8 cellular contexts compared by ENCODE assay signal in the genomic region with DNA sequence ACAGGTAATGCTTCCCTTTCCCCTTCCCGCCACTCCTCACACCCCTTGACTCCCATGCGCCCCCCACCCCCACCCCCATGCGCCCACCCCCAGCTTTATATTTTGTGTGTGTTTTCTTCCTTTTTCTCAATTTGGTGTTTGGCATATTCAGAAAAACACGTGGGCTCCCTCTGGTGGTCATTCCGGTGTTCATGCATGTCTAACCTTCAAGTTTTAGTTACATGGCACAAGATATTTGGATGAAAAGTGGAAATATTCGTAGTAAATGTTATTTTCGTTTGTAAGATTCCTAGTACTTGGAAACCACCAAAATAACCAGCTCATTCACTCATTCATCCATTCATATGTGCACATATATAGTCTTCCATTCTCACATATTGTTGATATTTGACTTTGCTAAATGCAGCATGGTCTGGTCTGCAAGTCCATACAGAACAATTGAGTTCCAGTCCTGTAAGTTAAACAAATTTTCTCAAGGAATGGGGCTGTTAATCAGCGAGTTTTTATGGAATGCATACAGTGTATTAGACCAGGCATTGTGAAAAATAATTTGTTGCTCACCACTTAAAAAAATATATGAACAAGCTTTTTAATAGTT.
A peak's percentile ranks its signal among the peaks of the same experiment; 100 is the strongest.
DNase-seq lines count a peak whose midpoint lies in the region; ATAC-seq, FAIRE-seq and TF ChIP-seq lines count a peak whose summit lies in the region.

No MANE protein-coding gene starts in this region.

- ATAC-seq in activated CD8-positive, alpha-beta T cell treated with anti-CD3 and anti-CD28 coated beads, Interleukin-2, amount 10 ng/mL, durations not matched to agents 7 days and 5 days = peak; percentile 42
- ATAC-seq in GM21390 (IDR thresholded peaks at IDR 0.05; ENCODE audit: unreplicated experiment) = no peak

- no peak for TF ChIP-seq POLR2A in endothelial cell of umbilical vein (IDR thresholded peaks at IDR 0.05; ENCODE audit: low read depth, low read length)

- H3K27me3 ChIP-seq in endothelial cell of umbilical vein (ENCODE audit: control insufficient read depth in 2 of 2, insufficient read depth in 2 of 2, low read length in 2 of 2) = no peaks in the 10 kb centered on the region

- no peaks in the 10 kb centered on the region for H3K9me3 Mint-ChIP-seq in activated CD8-positive, alpha-beta T cell treated with anti-CD3 and anti-CD28 coated beads, Interleukin-2, amount 10 ng/mL, durations not matched to agents 7 days and 5 days (ENCODE audit: insufficient read depth)
- H3K9me3 Mint-ChIP-seq in nephron progenitor cell = no peaks in the 10 kb centered on the region

- H3K4me2 ChIP-seq in endothelial cell of umbilical vein (ENCODE audit: insufficient read depth, low read length) = peak overlapping the region; percentile 96

- no peak overlapping the region for H3K27ac Mint-ChIP-seq in activated CD8-positive, alpha-beta T cell treated with anti-CD3 and anti-CD28 coated beads, Interleukin-2, amount 10 ng/mL, durations not matched to agents 7 days and 5 days
- H3K27ac Mint-ChIP-seq in nephron progenitor cell = no peak overlapping the region

- intact Hi-C loops in endothelial cell of umbilical vein (cut with micrococcal nuclease) = loop anchor here (1.0 to 2.0 kb wide), 7 partner anchors 31 to 126 kb away; no protein-coding TSS in a partner anchor

- no peaks in the 10 kb centered on the region for H4K20me1 ChIP-seq in endothelial cell of umbilical vein (replicated peaks; ENCODE audit: control insufficient read depth, extremely low read depth, insufficient read depth, low read length)

- no peak for FAIRE-seq in endothelial cell of umbilical vein (lab: Jason Lieb, UNC)

- H3K4me1 Mint-ChIP-seq in activated CD8-positive, alpha-beta T cell treated with anti-CD3 and anti-CD28 coated beads, Interleukin-2, amount 10 ng/mL, durations not matched to agents 7 days and 5 days (ENCODE audit: low read depth) = peaks cover 6% of the 10 kb centered on the region
- H3K4me1 Mint-ChIP-seq in nephron progenitor cell = peaks cover 34% of the 10 kb centered on the region

- peak overlapping the region; percentile 73 for H3K9ac ChIP-seq in endothelial cell of umbilical vein (replicated peaks; ENCODE audit: extremely low read depth, insufficient read depth, low read length)

- DNase-seq in AG04449 (ENCODE audit: low read depth, low spot score) (no peak), GM13977 (ENCODE audit: low spot score) (peak; percentile 28), NCI-H526 treated with DMSO at 0.1 percent for 48 hours (lab: John Stamatoyannopoulos, UW) (peak; percentile 52), endothelial cell of umbilical vein (ENCODE audit: low read depth, low spot score) (peak; percentile 81), nephron progenitor cell (peak; percentile 76), stromal cell of bone marrow (ENCODE audit: low read depth) (peak; percentile 49)
- DNase-seq in activated CD8-positive, alpha-beta T cell treated with anti-CD3 and anti-CD28 coated beads, Interleukin-2, amount 10 ng/mL, durations not matched to agents 7 days and 5 days = peak; percentile 79

- no peak overlapping the region for H2AFZ ChIP-seq in endothelial cell of umbilical vein (ENCODE audit: low read depth, low read length)

- no peaks in the 10 kb centered on the region for H3K9me3 ChIP-seq in endothelial cell of umbilical vein (replicated peaks; ENCODE audit: control insufficient read depth, insufficient read depth, low read length)

- H3K4me3 ChIP-seq in AG04449 (ENCODE audit: low read depth, low read length) (no peak overlapping the region), endothelial cell of umbilical vein (replicated peaks in 1 of 3; ENCODE audit: insufficient read depth in 1 of 3, low read depth in 1 of 3, low read length in 3 of 3) (peak overlapping the region in 1 of 3 experiments; percentile 25)

- POLR2A ChIA-PET in AG04449 (lab: Yijun Ruan, JAX) = no interaction called here
- POLR2A ChIA-PET in activated CD8-positive, alpha-beta T cell treated with anti-CD3 and anti-CD28 coated beads, Interleukin-2, amount 10 ng/mL, durations not matched to agents 7 days and 5 days (lab: Charles Lee) = no interaction called here
- POLR2A ChIA-PET in endothelial cell of umbilical vein (lab: Charles Lee) = interaction anchor here (1.2 kb wide), 1 partner anchor 119 kb away, joined by 10 read pairs; no protein-coding TSS in a partner anchor

- peak; percentile 64 for TF ChIP-seq CTCF in AG04449 (IDR thresholded peaks at IDR 0.05; ENCODE audit: insufficient read depth, low read length, missing control alignments)
- peak; percentile 78 for TF ChIP-seq CTCF in GM13977 (IDR thresholded peaks at IDR 0.05; ENCODE audit: extremely low read depth, insufficient read depth, missing control alignments)
- TF ChIP-seq CTCF in endothelial cell of umbilical vein (IDR thresholded peaks at IDR 0.05; ENCODE audit: extremely low read depth in 1 of 2, insufficient read depth in 1 of 2, low read depth in 1 of 2, low read length in 2 of 2) = peak; percentile 39 to 62
- TF ChIP-seq CTCF in nephron progenitor cell (IDR thresholded peaks at IDR 0.05) = peak; percentile 57

- dilution Hi-C loops in endothelial cell of umbilical vein (cut with MboI; ENCODE audit: extremely low pct_ligation_motif_present, low sequenced_read_pairs) = no loop called here

- peaks cover 7% of the 10 kb centered on the region for H3K27me3 Mint-ChIP-seq in activated CD8-positive, alpha-beta T cell treated with anti-CD3 and anti-CD28 coated beads, Interleukin-2, amount 10 ng/mL, durations not matched to agents 7 days and 5 days (ENCODE audit: low read depth)
- H3K27me3 Mint-ChIP-seq in nephron progenitor cell (ENCODE audit: low read depth, poor library complexity) = peaks cover 5% of the 10 kb centered on the region

- peaks cover 39% of the 10 kb centered on the region for H3K4me1 ChIP-seq in endothelial cell of umbilical vein (ENCODE audit: control insufficient read depth, extremely low read depth, insufficient read depth, low read length)

- H3K36me3 ChIP-seq in endothelial cell of umbilical vein (ENCODE audit: control insufficient read depth in 2 of 2, extremely low read depth in 1 of 2, insufficient read depth in 2 of 2, low read length in 2 of 2) = no peaks in the 10 kb centered on the region

- H3K79me2 ChIP-seq in endothelial cell of umbilical vein (ENCODE audit: control insufficient read depth, insufficient read depth, low read length) = no peaks in the 10 kb centered on the region

- no peak overlapping the region for H3K4me3 Mint-ChIP-seq in activated CD8-positive, alpha-beta T cell treated with anti-CD3 and anti-CD28 coated beads, Interleukin-2, amount 10 ng/mL, durations not matched to agents 7 days and 5 days
- peak overlapping the region; percentile 29 for H3K4me3 Mint-ChIP-seq in nephron progenitor cell

- CTCF ChIA-PET in AG04449 (lab: Yijun Ruan, JAX) = interaction anchor here (0.6 to 8.4 kb wide), 85 partner anchors 8 to 447 kb away, joined by 3 to 254 read pairs (median 6); no protein-coding TSS in a partner anchor
- CTCF ChIA-PET in activated CD8-positive, alpha-beta T cell treated with anti-CD3 and anti-CD28 coated beads, Interleukin-2, amount 10 ng/mL, durations not matched to agents 7 days and 5 days (lab: Charles Lee) = interaction anchor here (0.6 to 4.7 kb wide), 48 partner anchors 8 to 470 kb away, joined by 3 to 67 read pairs (median 4); no protein-coding TSS in a partner anchor
- CTCF ChIA-PET in endothelial cell of umbilical vein (lab: Charles Lee) = interaction anchor here (0.6 to 4.6 kb wide), 65 partner anchors 10 to 1412 kb away, joined by 3 to 280 read pairs (median 5); no protein-coding TSS in a partner anchor

- peak overlapping the region; percentile 94 for H3K27ac ChIP-seq in endothelial cell of umbilical vein (ENCODE audit: insufficient read depth, low read depth, low read length)

- no peaks in the 10 kb centered on the region for H3K9me1 ChIP-seq in endothelial cell of umbilical vein (replicated peaks; ENCODE audit: control insufficient read depth, extremely low read depth, insufficient read depth, low read length)

- no peaks in the 10 kb centered on the region for H3K36me3 Mint-ChIP-seq in activated CD8-positive, alpha-beta T cell treated with anti-CD3 and anti-CD28 coated beads, Interleukin-2, amount 10 ng/mL, durations not matched to agents 7 days and 5 days (ENCODE audit: low read depth)
- H3K36me3 Mint-ChIP-seq in nephron progenitor cell (ENCODE audit: low read depth) = no peaks in the 10 kb centered on the region

- in situ Hi-C loops in GM13977 (cut with MboI; ENCODE audit: low pct_unique_long_range_greater_than_20kb, low sequenced_read_pairs, unreplicated experiment) = loop anchor here (10.0 kb wide), 1 partner anchor 67 kb away; no protein-coding TSS in a partner anchor

- BruUV-seq in endothelial cell of umbilical vein (replicated peaks; lab: Mats Ljungman, UMichigan) = no TSS peak

TF ChIP-seq in endothelial cell of umbilical vein, 7 proteins besides CTCF, POLR2A, EP300 and RAD21:
- peak; percentile 58 for TF ChIP-seq MAX (IDR thresholded peaks at IDR 0.05; ENCODE audit: insufficient read depth, insufficient read length)
- TF ChIP-seq POLR2AphosphoS5 (IDR thresholded peaks at IDR 0.05; ENCODE audit: insufficient read depth, low read depth, low read length) = no peak
